In the genomic region with DNA sequence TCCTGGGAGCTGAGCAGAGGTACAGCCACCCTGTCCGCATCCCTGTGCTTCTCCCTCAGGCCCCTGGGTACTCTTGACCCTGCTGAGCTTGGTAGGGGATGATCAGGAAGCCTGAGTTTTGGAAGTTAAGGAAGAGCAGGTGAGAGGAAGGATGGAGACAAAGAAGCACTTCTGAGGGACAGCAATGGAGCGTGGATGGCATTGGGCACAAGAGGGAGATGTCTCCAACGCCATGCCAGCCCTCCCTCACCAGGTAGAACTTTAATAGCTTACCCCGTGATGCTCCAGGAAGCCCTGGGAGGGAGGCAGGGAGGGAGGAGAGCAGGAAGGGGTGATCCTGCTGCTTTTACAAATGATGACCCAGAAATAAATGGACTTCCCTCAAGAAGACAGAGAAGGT, we compare ENCODE assay signal across 15 cellular contexts. TPM values are rescaled to one million over a fixed set of nuclear protein-coding genes. Genes with fewer than 3 reads are reported as not detected.
A peak's percentile ranks its signal among the peaks of the same experiment; 100 is the strongest.
DNase-seq lines count a peak whose midpoint lies in the region; ATAC-seq and TF ChIP-seq lines count a peak whose summit lies in the region.
"Had no signal": no experiment of that assay in that cellular context is flagged by ENCODE, and none has a peak within 500 bp of the region (broad histone marks: within the 10 kb centered on the region; RNA-seq: fewer than 3 reads in every experiment).

No MANE protein-coding gene starts in this region.

- H3K27me3 Mint-ChIP-seq in chondrocyte (ENCODE audit: low read depth) (no peaks in the 10 kb centered on the region), mesothelial cell of epicardium (ENCODE audit: low read depth) (no peaks in the 10 kb centered on the region)
- H3K27me3 Mint-ChIP-seq: activated B cell treated with CpG ODN at 0.5 μM for 24 hours; naive thymus-derived CD8-positive, alpha-beta T cell had no signal

- TF ChIP-seq POLR2A in heart left ventricle (IDR thresholded peaks at IDR 0.05): no peak
- TF ChIP-seq POLR2A in thyroid gland (IDR thresholded peaks at IDR 0.05): no peak

- H3K27ac Mint-ChIP-seq in chondrocyte (ENCODE audit: unreplicated experiment): peak overlapping the region; percentile 96
- H3K27ac Mint-ChIP-seq in mesothelial cell of epicardium: peak overlapping the region; percentile 48
- H3K27ac Mint-ChIP-seq: activated B cell treated with CpG ODN at 0.5 μM for 24 hours had no signal

- no peaks in the 10 kb centered on the region for H3K9me3 Mint-ChIP-seq in chondrocyte (ENCODE audit: low read depth)
- no peaks in the 10 kb centered on the region for H3K9me3 Mint-ChIP-seq in mesothelial cell of epicardium
- H3K9me3 Mint-ChIP-seq: activated B cell treated with CpG ODN at 0.5 μM for 24 hours; naive thymus-derived CD8-positive, alpha-beta T cell had no signal

- DNase-seq in heart left ventricle (no peak), Right ventricle myocardium inferior (ENCODE audit: missing footprints) (no peak), chondrocyte (ENCODE audit: low spot score) (no peak), mesothelial cell of epicardium (ENCODE audit: low spot score in 2 of 2, unreplicated experiment in 2 of 2) (no peak), thyroid gland (no peak), GM10248 (ENCODE audit: extremely low spot score) (no peak), foreskin fibroblast (no peak), NCI-H187 (lab: John Stamatoyannopoulos, UW) (no peak)
- DNase-seq: activated B cell treated with CpG ODN at 0.5 μM for 24 hours; islet precursor cell; naive thymus-derived CD8-positive, alpha-beta T cell; small intestine had no signal

- 55 to 62% (median 57%) methylated on average over 4 of the region's 4 CpGs for WGBS in heart left ventricle, 4 donors
- 65 to 72% methylated on average over 4 of the region's 4 CpGs for WGBS in thyroid gland, 2 donors

- TF ChIP-seq CTCF in heart left ventricle (IDR thresholded peaks at IDR 0.05): no peak
- no peak for TF ChIP-seq CTCF in chondrocyte (IDR thresholded peaks at IDR 0.05)
- no peak for TF ChIP-seq CTCF in mesothelial cell of epicardium (IDR thresholded peaks at IDR 0.05; ENCODE audit: unreplicated experiment)
- no peak for TF ChIP-seq CTCF in thyroid gland (IDR thresholded peaks at IDR 0.05)
- TF ChIP-seq CTCF in GM10248 (IDR thresholded peaks at IDR 0.05; ENCODE audit: control extremely low read depth, extremely low read depth, low read depth, missing control alignments): no peak
- TF ChIP-seq CTCF in foreskin fibroblast (IDR thresholded peaks at IDR 0.05; ENCODE audit: low read depth, low read length): no peak

- H3K9me3 ChIP-seq in heart left ventricle: no peaks in the 10 kb centered on the region
- no peaks in the 10 kb centered on the region for H3K9me3 ChIP-seq in thyroid gland
- H3K9me3 ChIP-seq: gastroesophageal sphincter, tibial artery had no signal

- peak in 1 of 4 donors; percentile 2 for ATAC-seq in heart left ventricle
- no peak for ATAC-seq in Right ventricle myocardium inferior
- ATAC-seq: naive thymus-derived CD8-positive, alpha-beta T cell had no signal

- H3K27me3 ChIP-seq in heart left ventricle (no peaks in the 10 kb centered on the region), thyroid gland (no peaks in the 10 kb centered on the region)
- H3K27me3 ChIP-seq: dorsolateral prefrontal cortex, gastroesophageal sphincter, tibial artery had no signal

- H3K4me1 ChIP-seq in heart left ventricle: peaks cover 7 to 61% (median 34%) of the 10 kb centered on the region in 12 donors
- H3K4me1 ChIP-seq in thyroid gland: peaks cover 39 to 56% of the 10 kb centered on the region in 2 donors

- intact Hi-C loops in heart left ventricle (cut with DNase I): loop anchor here in 7 of 10 donors (2.0 to 10.0 kb wide), 4 partner anchors 58 to 66 kb away; a partner anchor contains a TSS
- intact Hi-C loops in Right ventricle myocardium inferior (cut with DNase I): no loop called here
- intact Hi-C loops in thyroid gland (cut with DNase I): no loop called here

- POLR2A ChIA-PET in GM10248 (lab: Yijun Ruan, JAX): no interaction called here

- H3K4me1 Mint-ChIP-seq in chondrocyte (ENCODE audit: low read depth) (peaks cover 66% of the 10 kb centered on the region), mesothelial cell of epicardium (peaks cover 38% of the 10 kb centered on the region)

- H3K36me3 ChIP-seq in heart left ventricle (peaks cover 0 to 24% (median 13%) of the 10 kb centered on the region in 9 donors), thyroid gland (peaks cover 0 to 1% of the 10 kb centered on the region in 2 donors)

- peak overlapping the region; percentile 62 to 93 (median 79) for H3K27ac ChIP-seq in heart left ventricle
- peak overlapping the region in 2 of 3 donors; percentile 61 to 81 for H3K27ac ChIP-seq in thyroid gland

- H3K36me3 Mint-ChIP-seq in chondrocyte (ENCODE audit: low read depth) (peaks cover 2% of the 10 kb centered on the region), mesothelial cell of epicardium (no peaks in the 10 kb centered on the region)

- H3K4me3 ChIP-seq in heart left ventricle (no peak overlapping the region), thyroid gland (replicated peaks in 1 of 3) (no peak overlapping the region), foreskin fibroblast (ENCODE audit: low read depth in 1 of 2, low read length in 2 of 2) (no peak overlapping the region)
- H3K4me3 ChIP-seq: dorsolateral prefrontal cortex, gastroesophageal sphincter, tibial artery had no signal

- H3K4me3 Mint-ChIP-seq in chondrocyte (ENCODE audit: unreplicated experiment) (no peak overlapping the region), mesothelial cell of epicardium (no peak overlapping the region)
- H3K4me3 Mint-ChIP-seq: activated B cell treated with CpG ODN at 0.5 μM for 24 hours; naive thymus-derived CD8-positive, alpha-beta T cell had no signal

- CTCF ChIA-PET in GM10248 (lab: Yijun Ruan, JAX): interaction anchor here (1.0 to 1.3 kb wide), 2 partner anchors 64 to 120 kb away, joined by 3 to 6 read pairs; no protein-coding TSS in a partner anchor

RNA-seq across cellular contexts. Expression of a gene that starts 29.9 kb away (rescaled TPM):
- total RNA-seq in heart left ventricle (10 to 100 TPM; 11.5 to 19.4 (median 15.8) TPM), Right ventricle myocardium inferior (15.2 TPM), chondrocyte (17.4 to 21.1 TPM (median 17.5 TPM) in 3 replicates), mesothelial cell of epicardium (24.3 to 24.5 TPM (median 24.4 TPM) in 3 replicates), thyroid gland (10 to 100 TPM; 19.8 to 24.2 (median 22.1) TPM)
- polyA plus RNA-seq in heart left ventricle: 10 to 100 TPM in 1 of 2 donors, 1 to 10 TPM in 1; 6.7 to 12.3 TPM

Comparison
In these comparisons a context has a peak if more than half of its experiments do, and no peak if none do; other contexts are left out.
1. intact Hi-C loops: an anchor here in heart left ventricle (2.0 to 10.0 kb wide); none called in Right ventricle myocardium inferior and thyroid gland.